Comparison of ENCODE assay signal across 17 cellular contexts in the genomic region with DNA sequence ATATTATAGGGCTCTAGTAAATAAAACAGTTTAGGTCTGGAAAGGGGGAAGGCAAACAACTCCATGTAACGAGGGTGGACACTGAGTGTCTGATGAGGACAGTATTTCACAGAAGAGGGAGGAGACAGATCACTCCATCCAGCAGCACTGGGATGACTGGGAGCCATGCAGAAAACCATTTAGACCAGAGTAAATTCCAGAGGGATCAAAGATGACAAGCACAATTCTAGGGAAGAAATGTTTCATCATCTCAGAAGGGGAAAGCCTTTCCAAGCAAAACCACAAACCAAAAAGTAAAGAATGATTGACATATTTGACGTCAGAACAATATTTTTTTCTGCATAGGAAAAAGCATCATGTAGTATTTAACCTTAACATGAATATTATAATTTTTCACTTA. TPM values are rescaled to one million over a fixed set of nuclear protein-coding genes. Genes with fewer than 3 reads are reported as not detected.
DNase-seq lines count a peak whose midpoint lies in the region; ATAC-seq, FAIRE-seq and TF ChIP-seq lines count a peak whose summit lies in the region.
"Had no signal": no experiment of that assay in that cellular context is flagged by ENCODE, and none has a peak within 500 bp of the region (broad histone marks: within the 10 kb centered on the region; RNA-seq: fewer than 3 reads in every experiment).

No MANE protein-coding gene starts in this region.

- no peak overlapping the region for H3K4me2 ChIP-seq in GM23248 (ENCODE audit: unreplicated experiment)

- no peak overlapping the region for H3K27ac ChIP-seq in GM23248
- H3K27ac ChIP-seq: ascending aorta, psoas muscle had no signal

- no peak overlapping the region for H2AFZ ChIP-seq in GM23248

- H3K9ac ChIP-seq in GM23248: no peak overlapping the region

- H3K9me3 Mint-ChIP-seq in activated naive CD8-positive, alpha-beta T cell treated with anti-CD3 and anti-CD28 coated beads for 36 hours: no peaks in the 10 kb centered on the region

- H3K36me3 Mint-ChIP-seq in activated naive CD8-positive, alpha-beta T cell treated with anti-CD3 and anti-CD28 coated beads for 36 hours: peaks cover 30% of the 10 kb centered on the region

- H3K4me3 ChIP-seq in AG09309 (ENCODE audit: control insufficient read depth, low read depth, low read length) (no peak overlapping the region), GM23248 (no peak overlapping the region)
- H3K4me3 ChIP-seq: ascending aorta, mucosa of descending colon, psoas muscle had no signal

- no peaks in the 10 kb centered on the region for H3K27me3 ChIP-seq in GM23248 (replicated peaks; ENCODE audit: insufficient read depth)
- H3K27me3 ChIP-seq: ascending aorta had no signal

- DNase-seq in AG09309 (ENCODE audit: low read depth) (peak; percentile 27), GM23248 (peak; percentile 17), glomerular visceral epithelial cell (ENCODE audit: extremely low spot score) (peak; percentile 14), frontal cortex (ENCODE audit: low spot score in 2 of 2) (no peak)
- no peak for DNase-seq in activated naive CD8-positive, alpha-beta T cell treated with anti-CD3 and anti-CD28 coated beads for 36 hours
- DNase-seq in stimulated activated CD8-positive, alpha-beta memory T cell treated with anti-CD3 and anti-CD28 coated beads, Interleukin-4, amount 100 ng/mL, for 48 hours: no peak
- DNase-seq: effector CD8-positive, alpha-beta T cell; KBM-7; NCI-H1694 treated with DMSO at 0.1 percent for 48 hours; NCI-H526; stimulated activated CD4-positive, alpha-beta T cell treated with anti-CD3 and anti-CD28 coated beads, Interleukin-1b, Interleukin-23, amount 100 ng/mL, for 48 hours had no signal

- TF ChIP-seq CTCF in AG09309 (IDR thresholded peaks at IDR 0.05; ENCODE audit: control insufficient read depth, insufficient read depth, low read depth, low read length, missing control alignments): no peak

- H3F3A ChIP-seq in GM23248 (ENCODE audit: insufficient read depth): 0 out of 2 replicates have a peak, but pooled peaks cover 12% of the 10 kb centered on the region

- H3K27me3 Mint-ChIP-seq in activated naive CD8-positive, alpha-beta T cell treated with anti-CD3 and anti-CD28 coated beads for 36 hours: no peaks in the 10 kb centered on the region

- H3K4me3 Mint-ChIP-seq in activated naive CD8-positive, alpha-beta T cell treated with anti-CD3 and anti-CD28 coated beads for 36 hours: no peak overlapping the region

- peaks cover 19% of the 10 kb centered on the region for H3K4me1 Mint-ChIP-seq in activated naive CD8-positive, alpha-beta T cell treated with anti-CD3 and anti-CD28 coated beads for 36 hours

- in situ Hi-C loops in GM23248 (cut with MboI): no loop called here

- H3K9me2 ChIP-seq in GM23248 (ENCODE audit: insufficient read depth): no peaks in the 10 kb centered on the region

- 48 to 55% methylated on average over 2 of the region's 2 CpGs for WGBS in GM23248 (ENCODE audit: low coverage in 1 of 2, low lambda C conversion rate in 2 of 2, missing lambda C conversion rate in 2 of 2), 2 experiments

- peaks cover 18% of the 10 kb centered on the region for H3K36me3 ChIP-seq in GM23248 (ENCODE audit: low read depth)

- ATAC-seq in GM21576 (IDR thresholded peaks at IDR 0.05; ENCODE audit: unreplicated experiment) (no peak), GM19351 (IDR thresholded peaks at IDR 0.05; ENCODE audit: unreplicated experiment) (no peak)
- ATAC-seq: mucosa of descending colon, psoas muscle had no signal

- H3K9me3 ChIP-seq in GM23248 (ENCODE audit: low read depth): no peaks in the 10 kb centered on the region
- H3K9me3 ChIP-seq: ascending aorta, mucosa of descending colon, psoas muscle had no signal

- H3K27ac Mint-ChIP-seq in activated naive CD8-positive, alpha-beta T cell treated with anti-CD3 and anti-CD28 coated beads for 36 hours: peak overlapping the region; percentile 88

- no peaks in the 10 kb centered on the region for H3K4me1 ChIP-seq in GM23248 (ENCODE audit: insufficient read depth)
- H3K4me1 ChIP-seq: ascending aorta, psoas muscle had no signal

- H4K20me1 ChIP-seq in GM23248 (ENCODE audit: insufficient read depth): no peaks in the 10 kb centered on the region

- H3K79me2 ChIP-seq in GM23248 (ENCODE audit: insufficient read depth): no peaks in the 10 kb centered on the region

- no peak for FAIRE-seq in frontal cortex (lab: Jason Lieb, UNC)
- FAIRE-seq: RCC 7860 had no signal

RNA-seq across cellular contexts. Expression of a gene that starts 4.7 kb away (rescaled TPM):
- total RNA-seq in GM23248 (2014; rRNA removed; shearing (Covaris generic)): 4.3 and 6.7 TPM in 2 replicates
- polyA plus RNA-seq in GM23248 (2016; fragmentation: Nextera tagmentation; extraction: Ambion mirVana): 3.4 and 4.2 TPM in 2 replicates
- 1 to 10 TPM; 4.6 to 5.8 TPM for total RNA-seq in activated naive CD8-positive, alpha-beta T cell treated with anti-CD3 and anti-CD28 coated beads for 36 hours
- 25.7 TPM for total RNA-seq in frontal cortex

RNA-seq across cellular contexts. Expression of a gene that starts 47.8 kb away (rescaled TPM):
- 2.3 and 6.2 TPM in 2 replicates for total RNA-seq in GM23248 (2014; rRNA removed; shearing (Covaris generic))
- polyA plus RNA-seq in GM23248 (2016; fragmentation: Nextera tagmentation; extraction: Ambion mirVana): 1.9 and 2.0 TPM in 2 replicates
- 1 to 10 TPM; 9.1 to 9.3 TPM for total RNA-seq in activated naive CD8-positive, alpha-beta T cell treated with anti-CD3 and anti-CD28 coated beads for 36 hours
- total RNA-seq in frontal cortex: 4.5 TPM

RNA-seq across cellular contexts. Expression of a gene that starts 58.1 kb away (rescaled TPM):
- 59.8 and 73.4 TPM in 2 replicates for total RNA-seq in GM23248 (2014; rRNA removed; shearing (Covaris generic))
- 56.6 and 57.4 TPM in 2 replicates for polyA plus RNA-seq in GM23248 (2016; fragmentation: Nextera tagmentation; extraction: Ambion mirVana)
- 100 to 1,000 TPM; 366 to 377 TPM for total RNA-seq in activated naive CD8-positive, alpha-beta T cell treated with anti-CD3 and anti-CD28 coated beads for 36 hours
- total RNA-seq in frontal cortex: 77.9 TPM

Comparison
In these comparisons a context has a peak if more than half of its experiments do, and no peak if none do; other contexts are left out.
1. DNase-seq: peak in AG09309 (single experiment), GM23248 (single experiment) and glomerular visceral epithelial cell (single experiment); none in activated naive CD8-positive, alpha-beta T cell treated with anti-CD3 and anti-CD28 coated beads for 36 hours (single experiment), stimulated activated CD8-positive, alpha-beta memory T cell treated with anti-CD3 and anti-CD28 coated beads, Interleukin-4, amount 100 ng/mL, for 48 hours (single experiment) and frontal cortex (0 of 2).